In genomic region chr10:14617850-14618249, GRCh38 we compare ENCODE assay signal across 12 cellular contexts.
A peak's percentile ranks its signal among the peaks of the same experiment; 100 is the strongest.
DNase-seq lines count a peak whose midpoint lies in the region; ATAC-seq and TF ChIP-seq lines count a peak whose summit lies in the region.
"Had no signal": no experiment of that assay in that cellular context is flagged by ENCODE, and none has a peak within 500 bp of the region (broad histone marks: within the 10 kb centered on the region; RNA-seq: fewer than 3 reads in every experiment).

No MANE protein-coding gene starts in this region.

- peaks cover 5 to 10% of the 10 kb centered on the region in 2 donors for H3K4me1 ChIP-seq in lung (ENCODE audit: control insufficient read depth in 2 of 2, insufficient read depth in 2 of 2, low read length in 2 of 2)

- 58 to 77% methylated on average over 4 of the region's 4 CpGs for WGBS in lung, 2 donors

- TF ChIP-seq CTCF in C4-2B (conservative IDR thresholded peaks at IDR 0.05), result peak; percentile 6; the same call in 1 of the 2 replicates
- no peak for TF ChIP-seq CTCF in lung (IDR thresholded peaks at IDR 0.05; ENCODE audit: control extremely low read depth, extremely low read depth)

- no peaks in the 10 kb centered on the region for H3K9me3 ChIP-seq in lung (ENCODE audit: control insufficient read depth in 2 of 2, insufficient read depth in 1 of 2, low read length in 1 of 2)

- no peak overlapping the region for H3K4me3 ChIP-seq in lung

- H3K27me3 ChIP-seq in lung (ENCODE audit: control insufficient read depth, insufficient read depth), result no peaks in the 10 kb centered on the region

- DNase-seq in LHCN-M2 (ENCODE audit: low read depth), result peak; percentile 66
- DNase-seq in amniotic epithelial cell (ENCODE audit: low read depth), result peak; percentile 81
- no peak for DNase-seq in lung (ENCODE audit: low spot score)
- DNase-seq in NCI-H510A (lab: John Stamatoyannopoulos, UW), result no peak
- no peak for DNase-seq in cortex of kidney (lab: John Stamatoyannopoulos, UW)
- no peak for DNase-seq in NCI-H2196 (lab: John Stamatoyannopoulos, UW; ENCODE audit: unreplicated experiment)
- DNase-seq: activated CD4-positive, alpha-beta memory T cell treated with anti-CD3 and anti-CD28 coated beads, Interleukin-2, amount 10 ng/mL, durations not matched to agents 7 days and 5 days; glutamatergic neuron; naive B cell; RPMI8226 had no signal

- H3K36me3 ChIP-seq in lung (ENCODE audit: control insufficient read depth in 2 of 2, insufficient read depth in 2 of 2, low read length in 2 of 2), result no peaks in the 10 kb centered on the region

- H3K27ac ChIP-seq in C4-2B, result no peak overlapping the region
- no peak overlapping the region for H3K27ac ChIP-seq in lung (ENCODE audit: low read depth in 1 of 2, low read length in 1 of 2)

- ATAC-seq in lung (ENCODE audit: insufficient read depth, low FRiP score) (peak; percentile 75), HG03095 (IDR thresholded peaks at IDR 0.05; ENCODE audit: unreplicated experiment) (no peak)

Comparison
In these comparisons a context has a peak if more than half of its experiments do, and no peak if none do; other contexts are left out.
1. DNase-seq: peak in LHCN-M2 (single experiment) and amniotic epithelial cell (single experiment); none in lung (single experiment), NCI-H510A (single experiment), cortex of kidney (single experiment) and NCI-H2196 (single experiment).